In genomic region chr12:102548543-102548942, GRCh38 we compare ENCODE assay signal across 1 cellular context.
TF ChIP-seq lines count a peak whose summit lies in the region.

No MANE protein-coding gene starts in this region.

TF ChIP-seq in H1, 55 proteins besides CTCF, POLR2A, EP300 and RAD21 (continued from another document):
- no peak for TF ChIP-seq MAX (IDR thresholded peaks at IDR 0.05)
